In the genomic region with DNA sequence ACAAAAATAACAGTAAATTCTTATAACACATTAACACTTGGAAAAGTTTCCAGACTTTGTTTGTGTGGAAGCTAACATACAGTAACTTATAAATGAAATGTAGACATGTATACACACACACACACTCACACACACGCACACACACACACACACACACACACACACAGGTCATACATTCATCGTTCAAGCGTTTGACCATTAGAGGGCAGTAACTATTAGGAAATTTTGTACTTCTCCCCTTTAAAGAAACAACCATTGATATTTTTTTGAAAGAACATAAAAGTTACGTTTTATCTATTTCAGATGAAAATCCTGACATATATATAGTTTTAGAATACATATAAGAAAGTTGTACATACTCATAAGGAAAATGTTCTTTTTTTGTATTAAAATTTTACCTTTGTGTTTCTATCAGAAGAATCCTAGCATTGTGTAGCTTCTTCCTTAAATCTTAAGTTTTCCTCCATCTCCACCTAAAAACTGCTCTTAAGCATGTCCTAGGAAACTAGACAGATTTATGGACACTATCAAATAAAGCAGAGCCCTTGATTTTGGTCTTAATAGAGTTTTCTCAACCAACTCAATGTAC, we compare ENCODE assay signal across 1 cellular context.
TF ChIP-seq lines count a peak whose summit lies in the region.

No MANE protein-coding gene starts in this region.

TF ChIP-seq in IMR-90, 13 proteins besides CTCF, POLR2A, EP300 and RAD21 (continued from another document):
- TF ChIP-seq, protein P1, sequence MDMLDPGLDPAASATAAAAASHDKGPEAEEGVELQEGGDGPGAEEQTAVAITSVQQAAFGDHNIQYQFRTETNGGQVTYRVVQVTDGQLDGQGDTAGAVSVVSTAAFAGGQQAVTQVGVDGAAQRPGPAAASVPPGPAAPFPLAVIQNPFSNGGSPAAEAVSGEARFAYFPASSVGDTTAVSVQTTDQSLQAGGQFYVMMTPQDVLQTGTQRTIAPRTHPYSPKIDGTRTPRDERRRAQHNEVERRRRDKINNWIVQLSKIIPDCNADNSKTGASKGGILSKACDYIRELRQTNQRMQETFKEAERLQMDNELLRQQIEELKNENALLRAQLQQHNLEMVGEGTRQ (IDR thresholded peaks at IDR 0.05; ENCODE audit: low read depth, low read length) = no peak
- TF ChIP-seq SMC3 (IDR thresholded peaks at IDR 0.05; ENCODE audit: low read depth, low read length) (peak; percentile 57), MAFK (IDR thresholded peaks at IDR 0.05; ENCODE audit: low read depth, low read length) (no peak)
TF ChIP-seq in IMR-90: peak in this region for 1.
